In the genomic region with DNA sequence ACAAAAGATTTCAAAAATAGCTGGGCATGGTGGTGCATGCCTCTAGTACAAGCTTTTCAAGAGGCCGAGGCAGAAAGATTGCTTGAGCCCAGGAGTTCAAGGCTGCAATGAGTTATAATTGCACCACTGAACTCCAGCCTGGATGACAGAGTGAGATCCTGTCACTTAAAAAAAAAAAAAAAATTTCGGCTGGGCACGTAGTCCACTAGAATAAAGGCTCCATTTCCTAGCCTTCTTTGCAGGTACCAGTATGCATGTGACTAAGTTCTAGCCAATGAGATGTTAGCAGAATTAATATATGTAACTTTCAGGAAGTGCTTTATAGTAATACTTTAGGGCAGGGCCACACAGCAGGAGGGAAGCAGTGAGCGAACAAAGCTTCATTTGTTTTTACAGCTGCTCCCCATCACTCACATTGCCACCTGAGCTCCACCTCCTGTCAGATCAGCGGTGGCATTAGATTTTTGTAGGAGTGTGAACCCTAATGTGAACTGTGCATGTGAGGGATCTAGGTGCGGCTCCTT, we compare ENCODE assay signal across 1 cellular context.
TF ChIP-seq lines count a peak whose summit lies in the region.

No MANE protein-coding gene starts in this region.

TF ChIP-seq in HepG2, 621 proteins besides CTCF, POLR2A, EP300 and RAD21 (continues in another document):
- TF ChIP-seq BCL6 (CRISPR knock-in tag; IDR thresholded peaks at IDR 0.05) (no peak), ZNF615 (CRISPR knock-in tag; IDR thresholded peaks at IDR 0.05; ENCODE audit: borderline replicate concordance) (no peak), ZNF207 (IDR thresholded peaks at IDR 0.05; ENCODE audit: borderline replicate concordance) (no peak), CHD4 (IDR thresholded peaks at IDR 0.05; ENCODE audit: borderline replicate concordance, low read length) (no peak), ZNF343 (CRISPR knock-in tag; IDR thresholded peaks at IDR 0.05) (no peak), ZBTB33 (CRISPR knock-in tag; IDR thresholded peaks at IDR 0.05) (no peak), SP5 (CRISPR knock-in tag; IDR thresholded peaks at IDR 0.05; ENCODE audit: borderline replicate concordance, low read depth) (peak; percentile 30; the same call in 1 of the 2 replicates), ARID3A (IDR thresholded peaks at IDR 0.05; ENCODE audit: low read depth, low read length) (no peak), CREB1 (IDR thresholded peaks at IDR 0.05) (no peak), CREB1 (CRISPR knock-in tag; IDR thresholded peaks at IDR 0.05) (0 out of 2 replicates have a peak, but pooled peaks have one; percentile 34), TCF12 (IDR thresholded peaks at IDR 0.05) (no peak), TCF12 (CRISPR knock-in tag; IDR thresholded peaks at IDR 0.05) (no peak), MNT (IDR thresholded peaks at IDR 0.05) (no peak), ZNF143 (CRISPR knock-in tag; IDR thresholded peaks at IDR 0.05) (no peak), ZNF260 (CRISPR knock-in tag; IDR thresholded peaks at IDR 0.05; ENCODE audit: borderline replicate concordance, low read depth) (no peak), ZNF121 (CRISPR knock-in tag; IDR thresholded peaks at IDR 0.05) (no peak), ZNF33B (CRISPR knock-in tag; IDR thresholded peaks at IDR 0.05) (no peak), NFYC (CRISPR knock-in tag; IDR thresholded peaks at IDR 0.05) (0 out of 2 replicates have a peak, but pooled peaks have one; percentile 21), ZNF362 (CRISPR knock-in tag; IDR thresholded peaks at IDR 0.05; ENCODE audit: borderline replicate concordance) (peak; percentile 69; the same call in 1 of the 2 replicates), ZNF317 (CRISPR knock-in tag; IDR thresholded peaks at IDR 0.05) (no peak), NR2C2 (CRISPR knock-in tag; IDR thresholded peaks at IDR 0.05; ENCODE audit: borderline replicate concordance) (no peak)
- TF ChIP-seq, protein P1, sequence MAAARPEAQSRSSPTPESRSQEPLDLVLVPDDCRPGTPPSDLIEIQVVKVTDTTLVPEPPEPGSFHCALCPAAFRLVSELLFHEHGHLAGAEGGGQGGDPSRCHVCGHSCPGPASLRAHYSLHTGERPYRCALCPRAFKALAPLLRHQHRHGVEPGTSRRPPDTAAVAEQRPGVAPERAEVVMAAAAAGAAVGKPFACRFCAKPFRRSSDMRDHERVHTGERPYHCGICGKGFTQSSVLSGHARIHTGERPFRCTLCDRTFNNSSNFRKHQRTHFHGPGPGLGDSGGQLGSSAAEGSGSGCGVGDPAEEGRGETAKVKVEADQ (CRISPR knock-in tag; IDR thresholded peaks at IDR 0.05; ENCODE audit: borderline replicate concordance) = no peak
- TF ChIP-seq, protein P2, sequence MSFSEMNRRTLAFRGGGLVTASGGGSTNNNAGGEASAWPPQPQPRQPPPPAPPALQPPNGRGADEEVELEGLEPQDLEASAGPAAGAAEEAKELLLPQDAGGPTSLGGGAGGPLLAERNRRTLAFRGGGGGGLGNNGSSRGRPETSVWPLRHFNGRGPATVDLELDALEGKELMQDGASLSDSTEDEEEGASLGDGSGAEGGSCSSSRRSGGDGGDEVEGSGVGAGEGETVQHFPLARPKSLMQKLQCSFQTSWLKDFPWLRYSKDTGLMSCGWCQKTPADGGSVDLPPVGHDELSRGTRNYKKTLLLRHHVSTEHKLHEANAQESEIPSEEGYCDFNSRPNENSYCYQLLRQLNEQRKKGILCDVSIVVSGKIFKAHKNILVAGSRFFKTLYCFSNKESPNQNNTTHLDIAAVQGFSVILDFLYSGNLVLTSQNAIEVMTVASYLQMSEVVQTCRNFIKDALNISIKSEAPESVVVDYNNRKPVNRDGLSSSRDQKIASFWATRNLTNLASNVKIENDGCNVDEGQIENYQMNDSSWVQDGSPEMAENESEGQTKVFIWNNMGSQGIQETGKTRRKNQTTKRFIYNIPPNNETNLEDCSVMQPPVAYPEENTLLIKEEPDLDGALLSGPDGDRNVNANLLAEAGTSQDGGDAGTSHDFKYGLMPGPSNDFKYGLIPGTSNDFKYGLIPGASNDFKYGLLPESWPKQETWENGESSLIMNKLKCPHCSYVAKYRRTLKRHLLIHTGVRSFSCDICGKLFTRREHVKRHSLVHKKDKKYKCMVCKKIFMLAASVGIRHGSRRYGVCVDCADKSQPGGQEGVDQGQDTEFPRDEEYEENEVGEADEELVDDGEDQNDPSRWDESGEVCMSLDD (CRISPR knock-in tag; IDR thresholded peaks at IDR 0.05; ENCODE audit: borderline replicate concordance) = no peak
- TF ChIP-seq, protein P3, sequence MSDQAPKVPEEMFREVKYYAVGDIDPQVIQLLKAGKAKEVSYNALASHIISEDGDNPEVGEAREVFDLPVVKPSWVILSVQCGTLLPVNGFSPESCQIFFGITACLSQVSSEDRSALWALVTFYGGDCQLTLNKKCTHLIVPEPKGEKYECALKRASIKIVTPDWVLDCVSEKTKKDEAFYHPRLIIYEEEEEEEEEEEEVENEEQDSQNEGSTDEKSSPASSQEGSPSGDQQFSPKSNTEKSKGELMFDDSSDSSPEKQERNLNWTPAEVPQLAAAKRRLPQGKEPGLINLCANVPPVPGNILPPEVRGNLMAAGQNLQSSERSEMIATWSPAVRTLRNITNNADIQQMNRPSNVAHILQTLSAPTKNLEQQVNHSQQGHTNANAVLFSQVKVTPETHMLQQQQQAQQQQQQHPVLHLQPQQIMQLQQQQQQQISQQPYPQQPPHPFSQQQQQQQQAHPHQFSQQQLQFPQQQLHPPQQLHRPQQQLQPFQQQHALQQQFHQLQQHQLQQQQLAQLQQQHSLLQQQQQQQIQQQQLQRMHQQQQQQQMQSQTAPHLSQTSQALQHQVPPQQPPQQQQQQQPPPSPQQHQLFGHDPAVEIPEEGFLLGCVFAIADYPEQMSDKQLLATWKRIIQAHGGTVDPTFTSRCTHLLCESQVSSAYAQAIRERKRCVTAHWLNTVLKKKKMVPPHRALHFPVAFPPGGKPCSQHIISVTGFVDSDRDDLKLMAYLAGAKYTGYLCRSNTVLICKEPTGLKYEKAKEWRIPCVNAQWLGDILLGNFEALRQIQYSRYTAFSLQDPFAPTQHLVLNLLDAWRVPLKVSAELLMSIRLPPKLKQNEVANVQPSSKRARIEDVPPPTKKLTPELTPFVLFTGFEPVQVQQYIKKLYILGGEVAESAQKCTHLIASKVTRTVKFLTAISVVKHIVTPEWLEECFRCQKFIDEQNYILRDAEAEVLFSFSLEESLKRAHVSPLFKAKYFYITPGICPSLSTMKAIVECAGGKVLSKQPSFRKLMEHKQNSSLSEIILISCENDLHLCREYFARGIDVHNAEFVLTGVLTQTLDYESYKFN (CRISPR knock-in tag; conservative IDR thresholded peaks at IDR 0.05) = 0 out of 2 replicates have a peak, but pooled peaks have one; percentile 17
- TF ChIP-seq, protein P4, sequence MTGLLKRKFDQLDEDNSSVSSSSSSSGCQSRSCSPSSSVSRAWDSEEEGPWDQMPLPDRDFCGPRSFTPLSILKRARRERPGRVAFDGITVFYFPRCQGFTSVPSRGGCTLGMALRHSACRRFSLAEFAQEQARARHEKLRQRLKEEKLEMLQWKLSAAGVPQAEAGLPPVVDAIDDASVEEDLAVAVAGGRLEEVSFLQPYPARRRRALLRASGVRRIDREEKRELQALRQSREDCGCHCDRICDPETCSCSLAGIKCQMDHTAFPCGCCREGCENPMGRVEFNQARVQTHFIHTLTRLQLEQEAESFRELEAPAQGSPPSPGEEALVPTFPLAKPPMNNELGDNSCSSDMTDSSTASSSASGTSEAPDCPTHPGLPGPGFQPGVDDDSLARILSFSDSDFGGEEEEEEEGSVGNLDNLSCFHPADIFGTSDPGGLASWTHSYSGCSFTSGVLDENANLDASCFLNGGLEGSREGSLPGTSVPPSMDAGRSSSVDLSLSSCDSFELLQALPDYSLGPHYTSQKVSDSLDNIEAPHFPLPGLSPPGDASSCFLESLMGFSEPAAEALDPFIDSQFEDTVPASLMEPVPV (CRISPR knock-in tag; IDR thresholded peaks at IDR 0.05) = no peak
- TF ChIP-seq, protein P5, sequence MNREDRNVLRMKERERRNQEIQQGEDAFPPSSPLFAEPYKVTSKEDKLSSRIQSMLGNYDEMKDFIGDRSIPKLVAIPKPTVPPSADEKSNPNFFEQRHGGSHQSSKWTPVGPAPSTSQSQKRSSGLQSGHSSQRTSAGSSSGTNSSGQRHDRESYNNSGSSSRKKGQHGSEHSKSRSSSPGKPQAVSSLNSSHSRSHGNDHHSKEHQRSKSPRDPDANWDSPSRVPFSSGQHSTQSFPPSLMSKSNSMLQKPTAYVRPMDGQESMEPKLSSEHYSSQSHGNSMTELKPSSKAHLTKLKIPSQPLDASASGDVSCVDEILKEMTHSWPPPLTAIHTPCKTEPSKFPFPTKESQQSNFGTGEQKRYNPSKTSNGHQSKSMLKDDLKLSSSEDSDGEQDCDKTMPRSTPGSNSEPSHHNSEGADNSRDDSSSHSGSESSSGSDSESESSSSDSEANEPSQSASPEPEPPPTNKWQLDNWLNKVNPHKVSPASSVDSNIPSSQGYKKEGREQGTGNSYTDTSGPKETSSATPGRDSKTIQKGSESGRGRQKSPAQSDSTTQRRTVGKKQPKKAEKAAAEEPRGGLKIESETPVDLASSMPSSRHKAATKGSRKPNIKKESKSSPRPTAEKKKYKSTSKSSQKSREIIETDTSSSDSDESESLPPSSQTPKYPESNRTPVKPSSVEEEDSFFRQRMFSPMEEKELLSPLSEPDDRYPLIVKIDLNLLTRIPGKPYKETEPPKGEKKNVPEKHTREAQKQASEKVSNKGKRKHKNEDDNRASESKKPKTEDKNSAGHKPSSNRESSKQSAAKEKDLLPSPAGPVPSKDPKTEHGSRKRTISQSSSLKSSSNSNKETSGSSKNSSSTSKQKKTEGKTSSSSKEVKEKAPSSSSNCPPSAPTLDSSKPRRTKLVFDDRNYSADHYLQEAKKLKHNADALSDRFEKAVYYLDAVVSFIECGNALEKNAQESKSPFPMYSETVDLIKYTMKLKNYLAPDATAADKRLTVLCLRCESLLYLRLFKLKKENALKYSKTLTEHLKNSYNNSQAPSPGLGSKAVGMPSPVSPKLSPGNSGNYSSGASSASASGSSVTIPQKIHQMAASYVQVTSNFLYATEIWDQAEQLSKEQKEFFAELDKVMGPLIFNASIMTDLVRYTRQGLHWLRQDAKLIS (CRISPR knock-in tag; IDR thresholded peaks at IDR 0.05) = no peak
- TF ChIP-seq, protein P6, sequence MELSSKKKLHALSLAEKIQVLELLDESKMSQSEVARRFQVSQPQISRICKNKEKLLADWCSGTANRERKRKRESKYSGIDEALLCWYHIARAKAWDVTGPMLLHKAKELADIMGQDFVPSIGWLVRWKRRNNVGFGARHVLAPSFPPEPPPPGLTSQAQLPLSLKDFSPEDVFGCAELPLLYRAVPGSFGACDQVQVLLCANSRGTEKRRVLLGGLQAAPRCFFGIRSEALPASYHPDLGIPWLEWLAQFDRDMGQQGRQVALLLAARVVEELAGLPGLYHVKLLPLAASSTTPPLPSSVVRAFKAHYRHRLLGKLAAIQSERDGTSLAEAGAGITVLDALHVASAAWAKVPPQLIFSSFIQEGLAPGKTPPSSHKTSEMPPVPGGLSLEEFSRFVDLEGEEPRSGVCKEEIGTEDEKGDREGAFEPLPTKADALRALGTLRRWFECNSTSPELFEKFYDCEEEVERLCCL (CRISPR knock-in tag; IDR thresholded peaks at IDR 0.05; ENCODE audit: borderline replicate concordance) = no peak
- TF ChIP-seq, protein P7, sequence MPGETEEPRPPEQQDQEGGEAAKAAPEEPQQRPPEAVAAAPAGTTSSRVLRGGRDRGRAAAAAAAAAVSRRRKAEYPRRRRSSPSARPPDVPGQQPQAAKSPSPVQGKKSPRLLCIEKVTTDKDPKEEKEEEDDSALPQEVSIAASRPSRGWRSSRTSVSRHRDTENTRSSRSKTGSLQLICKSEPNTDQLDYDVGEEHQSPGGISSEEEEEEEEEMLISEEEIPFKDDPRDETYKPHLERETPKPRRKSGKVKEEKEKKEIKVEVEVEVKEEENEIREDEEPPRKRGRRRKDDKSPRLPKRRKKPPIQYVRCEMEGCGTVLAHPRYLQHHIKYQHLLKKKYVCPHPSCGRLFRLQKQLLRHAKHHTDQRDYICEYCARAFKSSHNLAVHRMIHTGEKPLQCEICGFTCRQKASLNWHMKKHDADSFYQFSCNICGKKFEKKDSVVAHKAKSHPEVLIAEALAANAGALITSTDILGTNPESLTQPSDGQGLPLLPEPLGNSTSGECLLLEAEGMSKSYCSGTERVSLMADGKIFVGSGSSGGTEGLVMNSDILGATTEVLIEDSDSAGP (CRISPR knock-in tag; IDR thresholded peaks at IDR 0.05; ENCODE audit: borderline replicate concordance) = no peak
